In genomic region chr13:61824168-61824567, GRCh38 we compare ENCODE assay signal across 3 cellular contexts.
"Had no signal": no experiment of that assay in that cellular context is flagged by ENCODE, and none has a peak within 500 bp of the region (broad histone marks: within the 10 kb centered on the region; RNA-seq: fewer than 3 reads in every experiment).

No MANE protein-coding gene starts in this region.

- DNase-seq: GDM1, GF-D8 had no signal

- H3K4me3 ChIP-seq: GM12878 had no signal

- ATAC-seq: GM12878 had no signal
